ENCODE assay signal across 8 cellular contexts in the genomic region with DNA sequence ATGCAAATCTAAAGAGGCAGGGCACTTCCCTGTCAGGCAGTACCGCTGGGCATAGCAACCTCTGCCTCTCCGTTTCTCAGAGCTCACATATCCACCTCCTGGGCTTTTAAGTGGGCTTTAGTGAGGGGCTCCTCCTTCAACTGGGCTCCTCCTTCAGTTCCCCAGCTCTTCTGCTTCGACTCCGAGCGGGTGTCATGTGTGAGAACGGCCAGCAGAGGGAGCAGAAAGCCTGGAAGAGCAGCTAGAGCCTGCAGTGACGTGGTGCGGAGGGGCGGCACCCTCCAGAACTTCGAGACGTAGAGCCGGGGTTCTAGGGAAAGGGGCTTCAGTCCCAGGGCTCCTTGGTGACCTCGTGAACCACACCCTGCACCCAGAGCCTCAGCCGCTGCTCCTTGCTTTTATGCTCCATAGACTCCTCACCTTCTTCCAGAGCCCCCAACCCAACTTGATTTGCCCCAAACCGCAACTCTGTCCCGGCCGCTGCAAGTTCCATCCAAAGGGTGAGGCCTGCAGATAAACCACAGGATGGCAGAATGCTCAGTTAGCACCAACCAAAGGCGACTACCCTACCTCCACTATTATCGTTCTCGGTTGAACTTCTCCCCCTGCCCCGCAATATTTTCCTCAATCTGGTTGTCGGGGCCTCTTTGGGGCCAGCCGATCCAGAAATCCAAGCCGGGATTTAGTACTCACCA. TPM values are rescaled to one million over a fixed set of nuclear protein-coding genes. Genes with fewer than 3 reads are reported as not detected.
DNase-seq lines count a peak whose midpoint lies in the region; ATAC-seq and TF ChIP-seq lines count a peak whose summit lies in the region.

No MANE protein-coding gene starts in this region.

- intact Hi-C loops in CD14-positive monocyte (cut with micrococcal nuclease) = loop anchor here (2.0 to 10.0 kb wide), 3 partner anchors 154 to 528 kb away; partner anchors contain the start of gene B4GALNT1 (in 1 of the 2)
- intact Hi-C loops in lower leg skin (cut with DNase I; ENCODE audit: low total_unique reads) = no loop called here

- peaks cover 0 to 6% (median 1%) of the 10 kb centered on the region in 7 donors for H3K9me3 Mint-ChIP-seq in CD14-positive monocyte

- peak overlapping the region; percentile 96 to 99 (median 97) for H3K27ac Mint-ChIP-seq in CD14-positive monocyte

- peaks cover 40 to 52% (median 49%) of the 10 kb centered on the region in 3 donors for H3K27me3 Mint-ChIP-seq in CD14-positive monocyte (ENCODE audit: low read depth in 3 of 3)

- 0 to 1% methylated on average over 24 of the region's 24 CpGs for WGBS in lower leg skin, 2 donors

- no peaks in the 10 kb centered on the region for H3K9me3 ChIP-seq in duodenal mucosa (ENCODE audit: control insufficient read depth in 1 of 2, low read length in 2 of 2)

- H3K4me1 ChIP-seq in duodenal mucosa (ENCODE audit: control insufficient read depth in 1 of 2, insufficient read depth in 2 of 2, low read length in 2 of 2) = peaks cover 19 to 40% of the 10 kb centered on the region in 2 donors

- peak; percentile 55 for ATAC-seq in GM19372 (IDR thresholded peaks at IDR 0.05; ENCODE audit: low read depth, unreplicated experiment)
- ATAC-seq in HG03558 (IDR thresholded peaks at IDR 0.05; ENCODE audit: extremely low read depth, unreplicated experiment) = peak; percentile 27

- peak overlapping the region; percentile 30 for H3K27ac ChIP-seq in duodenal mucosa (ENCODE audit: low read depth, low read length)

- peak overlapping the region; percentile 93 to 96 for H3K4me3 ChIP-seq in duodenal mucosa (ENCODE audit: low read depth in 1 of 2, low read length in 2 of 2)
- peak overlapping the region; percentile 38 for H3K4me3 ChIP-seq in lower leg skin (ENCODE audit: low read depth, poor library complexity, severe bottlenecking)

- peak overlapping the region; percentile 71 to 91 for H3K9ac ChIP-seq in duodenal mucosa (ENCODE audit: low read depth in 1 of 2, low read length in 2 of 2)

- peaks cover 2 to 3% of the 10 kb centered on the region in 2 donors for H3K36me3 Mint-ChIP-seq in CD14-positive monocyte

- TF ChIP-seq POLR2A in lower leg skin (IDR thresholded peaks at IDR 0.05) = no peak

- H3K4me3 Mint-ChIP-seq in CD14-positive monocyte = peak overlapping the region; percentile 95

- H3K27me3 ChIP-seq in duodenal mucosa (ENCODE audit: control insufficient read depth in 1 of 2, insufficient read depth in 2 of 2, low read length in 2 of 2) = peaks cover 5 to 13% of the 10 kb centered on the region in 2 donors

- TF ChIP-seq CTCF in CD14-positive monocyte (IDR thresholded peaks at IDR 0.05) (peak; percentile 98), lower leg skin (IDR thresholded peaks at IDR 0.05) (peak in 1 of 3 donors; percentile 98)

- peak; percentile 89 for DNase-seq in CD14-positive monocyte (ENCODE audit: low spot score)
- DNase-seq in NCI-H748 (lab: John Stamatoyannopoulos, UW; ENCODE audit: unreplicated experiment) = peak; percentile 93
- peak; percentile 93 to 95 for DNase-seq in activated CD4-positive, alpha-beta T cell treated with anti-CD3 and anti-CD28 coated beads, Interleukin-2, amount 50 U/mL, for 4 hours
- peak; percentile 92 to 98 for DNase-seq in lower leg skin (ENCODE audit: low spot score in 2 of 2)
- peak; percentile 88 to 92 for DNase-seq in stimulated activated CD4-positive, alpha-beta T cell treated with anti-CD3 and anti-CD28 coated beads, Interleukin-4, amount 100 ng/mL, for 4 hours

- H3K36me3 ChIP-seq in duodenal mucosa (ENCODE audit: control insufficient read depth in 1 of 2, insufficient read depth in 2 of 2, low read length in 2 of 2) = no peaks in the 10 kb centered on the region

- H3K4me1 Mint-ChIP-seq in CD14-positive monocyte = peaks cover 61% of the 10 kb centered on the region

RNA-seq across cellular contexts. Expression of gene GLI1, which starts 0.4 kb away (rescaled TPM):
- polyA plus RNA-seq in CD14-positive monocyte = not detected
- 10 to 100 TPM in 1 of 4 donors, 1 to 10 TPM in 1, under 1 TPM in 2; 0.19 to 13.4 (median 1.9) TPM for total RNA-seq in lower leg skin

RNA-seq across cellular contexts. Expression of gene INHBE, which starts 4.1 kb away (rescaled TPM):
- not detected for polyA plus RNA-seq in CD14-positive monocyte
- not detected for total RNA-seq in lower leg skin

RNA-seq across cellular contexts. Expression of gene ARHGAP9, which starts 20.5 kb away (rescaled TPM):
- 100 to 1,000 TPM; 211 to 213 TPM for polyA plus RNA-seq in CD14-positive monocyte
- total RNA-seq in lower leg skin = 1 to 10 TPM; 2.3 to 6.6 (median 3.1) TPM

RNA-seq across cellular contexts. Expression of gene INHBC, which starts 24.6 kb away (rescaled TPM):
- not detected for polyA plus RNA-seq in CD14-positive monocyte
- not detected for total RNA-seq in lower leg skin

RNA-seq across cellular contexts. Expression of gene R3HDM2, which starts 28.4 kb away (rescaled TPM):
- 1 to 10 TPM; 4.2 to 7.3 TPM for polyA plus RNA-seq in CD14-positive monocyte
- total RNA-seq in lower leg skin = 10 to 100 TPM; 37.2 to 64.6 (median 54.3) TPM

Comparison
In these comparisons a context has a peak if more than half of its experiments do, and no peak if none do; other contexts are left out.
1. Peak in every context shown above with its lines: DNase-seq, ATAC-seq, H3K4me3 ChIP-seq and H3K27ac ChIP-seq.